Comparison of ENCODE assay signal across 8 cellular contexts in genomic region chr6:25041676-25042598, GRCh38.
DNase-seq lines count a peak whose midpoint lies in the region; ATAC-seq and FAIRE-seq lines count a peak whose summit lies in the region.

No MANE protein-coding gene starts in this region.

- peak; percentile 81 for FAIRE-seq in GM18507 (lab: Jason Lieb, UNC)

- no peaks in the 10 kb centered on the region for H3K9me3 ChIP-seq in mesodermal cell (ENCODE audit: control insufficient read depth, low read length)

- peak overlapping the region; percentile 92 for H3K4me3 Mint-ChIP-seq in activated CD8-positive, alpha-beta T cell treated with anti-CD3 and anti-CD28 coated beads, Interleukin-2, amount 10 ng/mL, durations not matched to agents 7 days and 5 days

- ATAC-seq in HG03280 (IDR thresholded peaks at IDR 0.05; ENCODE audit: unreplicated experiment) (peak; percentile 45), HG02852 (IDR thresholded peaks at IDR 0.05; ENCODE audit: unreplicated experiment) (no peak)
- ATAC-seq in activated CD8-positive, alpha-beta T cell treated with anti-CD3 and anti-CD28 coated beads, Interleukin-2, amount 10 ng/mL, durations not matched to agents 7 days and 5 days, result peak; percentile 72

- POLR2A ChIA-PET in activated CD8-positive, alpha-beta T cell treated with anti-CD3 and anti-CD28 coated beads, Interleukin-2, amount 10 ng/mL, durations not matched to agents 7 days and 5 days (lab: Charles Lee), result interaction anchor here (0.7 to 2.4 kb wide), 8 partner anchors 9 to 105 kb away, joined by 3 to 13 read pairs (median 5); no protein-coding TSS in a partner anchor

- H3K27ac Mint-ChIP-seq in activated CD8-positive, alpha-beta T cell treated with anti-CD3 and anti-CD28 coated beads, Interleukin-2, amount 10 ng/mL, durations not matched to agents 7 days and 5 days, result peak overlapping the region; percentile 94

- DNase-seq in GM18507 (ENCODE audit: extremely low spot score, insufficient read length, low read depth) (no peak), NCI-H524 treated with DMSO at 0.1 percent for 48 hours (lab: John Stamatoyannopoulos, UW) (no peak), HK-2 (ENCODE audit: unreplicated experiment) (no peak), cardiac septum (ENCODE audit: low spot score) (no peak)
- peak; percentile 62 for DNase-seq in activated CD8-positive, alpha-beta T cell treated with anti-CD3 and anti-CD28 coated beads, Interleukin-2, amount 10 ng/mL, durations not matched to agents 7 days and 5 days

- peaks cover 16% of the 10 kb centered on the region for H3K36me3 Mint-ChIP-seq in activated CD8-positive, alpha-beta T cell treated with anti-CD3 and anti-CD28 coated beads, Interleukin-2, amount 10 ng/mL, durations not matched to agents 7 days and 5 days (ENCODE audit: low read depth)

- H3K4me1 Mint-ChIP-seq in activated CD8-positive, alpha-beta T cell treated with anti-CD3 and anti-CD28 coated beads, Interleukin-2, amount 10 ng/mL, durations not matched to agents 7 days and 5 days (ENCODE audit: low read depth), result peaks cover 61% of the 10 kb centered on the region

- H3K9me3 Mint-ChIP-seq in activated CD8-positive, alpha-beta T cell treated with anti-CD3 and anti-CD28 coated beads, Interleukin-2, amount 10 ng/mL, durations not matched to agents 7 days and 5 days (ENCODE audit: insufficient read depth), result peaks cover 6% of the 10 kb centered on the region

- intact Hi-C loops in cardiac septum (cut with DNase I), result no loop called here

- H3K27me3 Mint-ChIP-seq in activated CD8-positive, alpha-beta T cell treated with anti-CD3 and anti-CD28 coated beads, Interleukin-2, amount 10 ng/mL, durations not matched to agents 7 days and 5 days (ENCODE audit: low read depth), result peaks cover 5% of the 10 kb centered on the region

- peaks cover 10% of the 10 kb centered on the region for H3K4me1 ChIP-seq in mesodermal cell (ENCODE audit: control insufficient read depth, insufficient read depth, low read length, poor library complexity, severe bottlenecking)

- no peaks in the 10 kb centered on the region for H3K36me3 ChIP-seq in mesodermal cell (ENCODE audit: control insufficient read depth, insufficient read depth, low read length)

- peak overlapping the region; percentile 37 for H3K27ac ChIP-seq in mesodermal cell (ENCODE audit: low read depth, low read length, severe bottlenecking)

- CTCF ChIA-PET in activated CD8-positive, alpha-beta T cell treated with anti-CD3 and anti-CD28 coated beads, Interleukin-2, amount 10 ng/mL, durations not matched to agents 7 days and 5 days (lab: Charles Lee), result interaction anchor here (0.7 to 7.6 kb wide), 15 partner anchors 8 to 186 kb away, joined by 3 to 85 read pairs (median 6); no protein-coding TSS in a partner anchor

- H3K4me3 ChIP-seq in mesodermal cell (ENCODE audit: extremely low read depth, insufficient read depth, low read length, poor library complexity, severe bottlenecking), result no peak overlapping the region

- 93 to 94% methylated on average over 18 to 20 of the region's 24 CpGs for WGBS in mesodermal cell (ENCODE audit: insufficient coverage in 2 of 2), 2 experiments
